Comparison of ENCODE assay signal across 8 cellular contexts in the genomic region with DNA sequence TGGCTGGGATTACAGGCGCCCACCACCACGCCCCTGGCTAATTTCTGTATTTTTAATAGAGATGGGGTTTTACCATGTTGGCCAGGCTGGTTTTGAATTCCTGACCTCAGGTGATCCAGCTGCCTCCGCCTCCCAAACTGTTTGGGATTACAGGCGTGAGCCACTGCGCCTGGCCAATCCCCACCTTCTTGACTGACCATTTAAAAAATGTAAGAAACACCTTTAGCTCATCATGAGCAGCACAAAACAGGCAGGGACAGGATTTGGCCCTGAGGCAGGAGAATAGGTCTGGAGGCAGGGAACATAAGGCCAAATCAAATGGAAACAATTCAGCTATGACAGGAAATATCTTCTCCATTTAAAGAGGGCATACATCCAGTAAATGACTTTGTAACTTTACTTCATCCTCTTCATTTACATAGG. TPM values are rescaled to one million over a fixed set of nuclear protein-coding genes. Genes with fewer than 3 reads are reported as not detected.
DNase-seq lines count a peak whose midpoint lies in the region; ATAC-seq and TF ChIP-seq lines count a peak whose summit lies in the region.

No MANE protein-coding gene starts in this region.

- H3K27ac Mint-ChIP-seq in H9 (peak overlapping the region; percentile 88 to 96 (median 95); a peak in 3 of 7 replicates), glutamatergic neuron (ENCODE audit: unreplicated experiment) (peak overlapping the region; percentile 86)
- peak overlapping the region; percentile 87 for H3K27ac Mint-ChIP-seq in activated CD4-positive, alpha-beta memory T cell treated with anti-CD3 and anti-CD28 coated beads for 36 hours
- H3K27ac Mint-ChIP-seq in stimulated activated effector memory CD8-positive, alpha-beta T cell treated with anti-CD3 and anti-CD28 coated beads, Interleukin-12 subunit alpha, Interleukin-12 subunit beta, amount 100 ng/mL, for 72 hours, result peak overlapping the region; percentile 88

- H3K4me3 Mint-ChIP-seq in H9, result peak overlapping the region; percentile 84 to 90; a peak in 3 of 5 replicates
- peak overlapping the region; percentile 86 for H3K4me3 Mint-ChIP-seq in activated CD4-positive, alpha-beta memory T cell treated with anti-CD3 and anti-CD28 coated beads for 36 hours
- peak overlapping the region; percentile 89 for H3K4me3 Mint-ChIP-seq in glutamatergic neuron (ENCODE audit: unreplicated experiment)
- H3K4me3 Mint-ChIP-seq in stimulated activated effector memory CD8-positive, alpha-beta T cell treated with anti-CD3 and anti-CD28 coated beads, Interleukin-12 subunit alpha, Interleukin-12 subunit beta, amount 100 ng/mL, for 72 hours, result peak overlapping the region; percentile 78

- no peaks in the 10 kb centered on the region for H3K9me3 ChIP-seq in H9 (ENCODE audit: control insufficient read depth, low read depth, low read length)

- H2BK12ac ChIP-seq in H9 (ENCODE audit: insufficient read length, low read depth, low read length), result no peak overlapping the region

- no peak overlapping the region for H3K14ac ChIP-seq in H9 (ENCODE audit: insufficient read depth, low read length)

- H3T11ph ChIP-seq in H9 (ENCODE audit: low read length), result no peak overlapping the region

- H3K18ac ChIP-seq in H9 (ENCODE audit: insufficient read length, low read depth, low read length), result no peak overlapping the region

- TF ChIP-seq CTCF in H9 (conservative IDR thresholded peaks at IDR 0.05), result no peak
- no peak for TF ChIP-seq CTCF in glutamatergic neuron (IDR thresholded peaks at IDR 0.05; ENCODE audit: partially characterized antibody, unreplicated experiment)

- no peak overlapping the region for H3K27ac ChIP-seq in H9 (ENCODE audit: insufficient read length, low read depth, low read length)

- peaks cover 6% of the 10 kb centered on the region for H3K79me1 ChIP-seq in H9 (ENCODE audit: insufficient read depth, low read depth, low read length, poor library complexity, severe bottlenecking)

- no peak overlapping the region for H3K4ac ChIP-seq in H9 (ENCODE audit: low read depth, low read length)

- no peak overlapping the region for H4K91ac ChIP-seq in H9 (ENCODE audit: insufficient read length, low read depth, low read length)

- no peak for ATAC-seq in stimulated activated effector memory CD8-positive, alpha-beta T cell treated with anti-CD3 and anti-CD28 coated beads, Interleukin-12 subunit alpha, Interleukin-12 subunit beta, amount 100 ng/mL, for 72 hours
- no peak for ATAC-seq in GM18520 (IDR thresholded peaks at IDR 0.05; ENCODE audit: unreplicated experiment)
- no peak for ATAC-seq in HG03457 (IDR thresholded peaks at IDR 0.05; ENCODE audit: unreplicated experiment)

- H4K8ac ChIP-seq in H9 (replicated peaks; ENCODE audit: insufficient read length, low read depth, low read length), result no peak overlapping the region

- H3K9me3 Mint-ChIP-seq in H9 (no peaks in the 10 kb centered on the region; a peak in 1 of 5 replicates), glutamatergic neuron (ENCODE audit: unreplicated experiment) (peaks cover 10% of the 10 kb centered on the region)
- H3K9me3 Mint-ChIP-seq in activated CD4-positive, alpha-beta memory T cell treated with anti-CD3 and anti-CD28 coated beads for 36 hours, result no peaks in the 10 kb centered on the region
- H3K9me3 Mint-ChIP-seq in stimulated activated effector memory CD8-positive, alpha-beta T cell treated with anti-CD3 and anti-CD28 coated beads, Interleukin-12 subunit alpha, Interleukin-12 subunit beta, amount 100 ng/mL, for 72 hours, result no peaks in the 10 kb centered on the region

- H2BK5ac ChIP-seq in H9 (ENCODE audit: insufficient read length, low read length), result no peak overlapping the region

- H4K5ac ChIP-seq in H9 (ENCODE audit: insufficient read length, low read depth, low read length), result no peak overlapping the region

- H3K36me3 Mint-ChIP-seq in H9 (ENCODE audit: insufficient read depth in 1 of 3, low read depth in 3 of 3) (peaks cover 3 to 13% (median 12%) of the 10 kb centered on the region in 3 experiments; a peak in 6 of 7 replicates), glutamatergic neuron (ENCODE audit: unreplicated experiment) (no peaks in the 10 kb centered on the region)
- no peaks in the 10 kb centered on the region for H3K36me3 Mint-ChIP-seq in activated CD4-positive, alpha-beta memory T cell treated with anti-CD3 and anti-CD28 coated beads for 36 hours
- H3K36me3 Mint-ChIP-seq in stimulated activated effector memory CD8-positive, alpha-beta T cell treated with anti-CD3 and anti-CD28 coated beads, Interleukin-12 subunit alpha, Interleukin-12 subunit beta, amount 100 ng/mL, for 72 hours, result peaks cover 33% of the 10 kb centered on the region

- no peak overlapping the region for H2BK20ac ChIP-seq in H9 (ENCODE audit: low read depth, low read length, poor library complexity, severe bottlenecking)

- H2BK120ac ChIP-seq in H9 (ENCODE audit: low read depth, low read length, poor library complexity, severe bottlenecking), result no peak overlapping the region

- peak overlapping the region; percentile 3 for H3K4me2 ChIP-seq in H9 (ENCODE audit: insufficient read depth, insufficient read length, low read length)

- POLR2A ChIA-PET in activated CD4-positive, alpha-beta memory T cell treated with anti-CD3 and anti-CD28 coated beads for 36 hours (lab: Charles Lee), result interaction anchor here (0.6 to 2.1 kb wide), 2 partner anchors 59 to 90 kb away, joined by 3 to 6 read pairs; a partner anchor contains a TSS

- intact Hi-C loops in activated CD4-positive, alpha-beta memory T cell treated with anti-CD3 and anti-CD28 coated beads for 36 hours (cut with micrococcal nuclease), result loop anchor here (1.0 to 2.0 kb wide), 4 partner anchors 13 to 132 kb away; a partner anchor contains a TSS
- intact Hi-C loops in posterior cingulate gyrus (cut with DNase I), result loop anchor here (5.0 kb wide), 2 partner anchors 34 to 136 kb away; no protein-coding TSS in a partner anchor

- H2AK5ac ChIP-seq in H9 (ENCODE audit: insufficient read length, low read length), result no peak overlapping the region

- H3K56ac ChIP-seq in H9 (ENCODE audit: insufficient read length, low read depth, low read length), result no peak overlapping the region

- no peaks in the 10 kb centered on the region for H3K27me3 ChIP-seq in H9 (ENCODE audit: insufficient read depth, low read length)

- no peaks in the 10 kb centered on the region; the same call in 1 of the 2 replicates for H3K27me3 Mint-ChIP-seq in H9 (ENCODE audit: low read depth)
- no peaks in the 10 kb centered on the region for H3K27me3 Mint-ChIP-seq in activated CD4-positive, alpha-beta memory T cell treated with anti-CD3 and anti-CD28 coated beads for 36 hours
- H3K27me3 Mint-ChIP-seq in glutamatergic neuron (ENCODE audit: unreplicated experiment), result peaks cover 6% of the 10 kb centered on the region

- H3K4me1 Mint-ChIP-seq in H9 (peaks cover 17 to 20% of the 10 kb centered on the region in 2 experiments), glutamatergic neuron (ENCODE audit: low read depth, unreplicated experiment) (peaks cover 9% of the 10 kb centered on the region)
- H3K4me1 Mint-ChIP-seq in activated CD4-positive, alpha-beta memory T cell treated with anti-CD3 and anti-CD28 coated beads for 36 hours (ENCODE audit: low read depth), result peaks cover 21% of the 10 kb centered on the region
- H3K4me1 Mint-ChIP-seq in stimulated activated effector memory CD8-positive, alpha-beta T cell treated with anti-CD3 and anti-CD28 coated beads, Interleukin-12 subunit alpha, Interleukin-12 subunit beta, amount 100 ng/mL, for 72 hours, result peaks cover 19% of the 10 kb centered on the region

- no peak overlapping the region for H2BK15ac ChIP-seq in H9 (ENCODE audit: low read depth, low read length)

- no peak for DNase-seq in H9
- DNase-seq in activated CD4-positive, alpha-beta memory T cell treated with anti-CD3 and anti-CD28 coated beads for 36 hours, result no peak
- no peak for DNase-seq in glutamatergic neuron
- no peak for DNase-seq in stimulated activated effector memory CD8-positive, alpha-beta T cell treated with anti-CD3 and anti-CD28 coated beads, Interleukin-12 subunit alpha, Interleukin-12 subunit beta, amount 100 ng/mL, for 72 hours (ENCODE audit: low spot score in 2 of 2)
- no peak for DNase-seq in NCI-H510A treated with DMSO at 0.1 percent for 48 hours (lab: John Stamatoyannopoulos, UW)
- DNase-seq in posterior cingulate gyrus, result no peak

- no peak overlapping the region for H3K9ac ChIP-seq in H9 (ENCODE audit: extremely low read depth, insufficient read length, low read length)

- peaks cover 8% of the 10 kb centered on the region for H3K23me2 ChIP-seq in H9 (ENCODE audit: insufficient read length, low read depth, low read length, poor library complexity, severe bottlenecking)

- peaks cover 2% of the 10 kb centered on the region; the same call in 1 of the 2 replicates for H3K79me2 ChIP-seq in H9 (ENCODE audit: insufficient read depth, low read length)

- peak overlapping the region; percentile 85 for H2AFZ ChIP-seq in H9 (ENCODE audit: low read length)

- H3K4me1 ChIP-seq in H9 (ENCODE audit: insufficient read depth, low read length), result no peaks in the 10 kb centered on the region; the same call in 1 of the 2 replicates

- no CpG with 5 or more reads among the region's 5 CpGs for WGBS in H9 (ENCODE audit: extremely low coverage, insufficient read length, low lambda C conversion rate)

- H4K20me1 ChIP-seq in H9 (ENCODE audit: control insufficient read depth, insufficient read depth, insufficient read length), result no peaks in the 10 kb centered on the region

- CTCF ChIA-PET in activated CD4-positive, alpha-beta memory T cell treated with anti-CD3 and anti-CD28 coated beads for 36 hours (lab: Charles Lee), result interaction anchor here (0.6 to 2.3 kb wide), 17 partner anchors 8 to 220 kb away, joined by 3 to 23 read pairs (median 5); a partner anchor contains a TSS

- no peak overlapping the region for H3K23ac ChIP-seq in H9 (ENCODE audit: insufficient read length, low read depth, low read length)

RNA-seq across cellular contexts. Expression of a gene that starts 1.4 kb away (rescaled TPM):
- 22.4 and 26.4 TPM in 2 replicates for total RNA-seq in H9 (2021)
- 1 to 10 TPM; 6.4 to 7.3 TPM for total RNA-seq in activated CD4-positive, alpha-beta memory T cell treated with anti-CD3 and anti-CD28 coated beads for 36 hours
- 17.9 TPM for total RNA-seq in glutamatergic neuron (ENCODE audit: unreplicated experiment)

RNA-seq across cellular contexts. Expression of a gene that starts 12.2 kb away (rescaled TPM):
- total RNA-seq in H9 (2021) (6.8 and 8.5 TPM in 2 replicates), glutamatergic neuron (ENCODE audit: unreplicated experiment) (77.4 TPM)
- 1 to 10 TPM; 3.9 to 4.3 TPM for total RNA-seq in activated CD4-positive, alpha-beta memory T cell treated with anti-CD3 and anti-CD28 coated beads for 36 hours

RNA-seq across cellular contexts. Expression of a gene that starts 18.0 kb away (rescaled TPM):
- 23.6 and 28.0 TPM in 2 replicates for total RNA-seq in H9 (2021)
- 10 to 100 TPM; 23.7 to 26.9 TPM for total RNA-seq in activated CD4-positive, alpha-beta memory T cell treated with anti-CD3 and anti-CD28 coated beads for 36 hours
- total RNA-seq in glutamatergic neuron (ENCODE audit: unreplicated experiment), result 0.76 TPM

RNA-seq across cellular contexts. Expression of a gene that starts 34.6 kb away (rescaled TPM):
- total RNA-seq in H9 (2021), result 1.4 and 1.8 TPM in 2 replicates
- not detected for total RNA-seq in activated CD4-positive, alpha-beta memory T cell treated with anti-CD3 and anti-CD28 coated beads for 36 hours
- total RNA-seq in glutamatergic neuron (ENCODE audit: unreplicated experiment), result 69.8 TPM

RNA-seq across cellular contexts. Expression of a gene that starts 38.7 kb away (rescaled TPM):
- total RNA-seq in H9 (2021), result 42.8 and 45.1 TPM in 2 replicates
- 10 to 100 TPM; 14.9 to 19.1 TPM for total RNA-seq in activated CD4-positive, alpha-beta memory T cell treated with anti-CD3 and anti-CD28 coated beads for 36 hours
- total RNA-seq in glutamatergic neuron (ENCODE audit: unreplicated experiment), result 36.4 TPM

Comparison
In these comparisons a context has a peak if more than half of its experiments do, and no peak if none do; other contexts are left out.
1. RNA of a gene that starts 18.0 kb away (total RNA-seq): 23.7 to 26.9 TPM in activated CD4-positive, alpha-beta memory T cell treated with anti-CD3 and anti-CD28 coated beads for 36 hours and 23.6 to 28.0 TPM in H9; 0.76 TPM in glutamatergic neuron (single experiment); every median in the first group is over 10 times any median in the second.
2. Peak in every context shown above with its lines, with median percentiles within 50 percentile points of each other: H3K27ac Mint-ChIP-seq and H3K4me3 Mint-ChIP-seq.